Comparison of ENCODE assay signal across 8 cellular contexts in the genomic region with DNA sequence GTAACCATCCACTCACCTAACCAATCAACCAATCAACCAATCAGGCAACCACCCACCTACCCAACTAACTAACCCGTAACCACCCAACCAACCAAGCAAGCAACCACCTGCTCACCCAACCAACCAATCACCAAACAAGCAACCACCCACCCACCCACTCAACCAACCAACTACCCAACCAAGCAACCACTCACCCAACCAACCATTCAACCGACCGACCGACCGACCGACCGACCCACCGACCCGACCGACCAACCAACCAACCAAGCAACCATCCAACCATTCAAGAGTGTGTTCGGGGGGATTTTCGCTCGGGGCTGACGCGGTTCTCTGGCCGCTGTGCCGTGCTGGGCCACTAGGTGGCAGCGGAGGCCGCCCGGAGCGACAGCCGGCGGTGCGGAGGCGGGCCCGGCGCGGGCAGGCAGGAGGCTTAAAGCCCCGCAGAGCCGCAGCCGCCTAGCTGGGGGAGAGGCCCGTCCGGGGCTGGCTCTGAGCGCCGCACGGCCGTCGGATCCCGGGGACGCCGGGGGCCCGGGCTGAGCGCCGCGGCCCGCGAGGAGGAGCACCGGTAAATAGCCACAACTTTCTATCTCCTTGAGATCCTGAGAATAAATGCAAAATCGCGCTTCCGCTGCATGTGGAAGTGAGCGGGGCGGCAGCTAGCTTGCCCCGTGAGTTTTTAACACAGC. TPM values are rescaled to one million over a fixed set of nuclear protein-coding genes. Genes with fewer than 3 reads are reported as not detected.
A peak's percentile ranks its signal among the peaks of the same experiment; 100 is the strongest.
DNase-seq lines count a peak whose midpoint lies in the region; ATAC-seq and TF ChIP-seq lines count a peak whose summit lies in the region.

A gene (plus strand): TSS at position 443 of the 689 bp plus-strand sequence. CDS start 1,617 bp downstream, outside the sequence.

- peaks cover 0 to 6% (median 2%) of the 10 kb centered on the region in 3 donors for H3K4me1 Mint-ChIP-seq in CD8-positive, alpha-beta memory T cell
- H3K4me1 Mint-ChIP-seq in glutamatergic neuron (ENCODE audit: low read depth, unreplicated experiment), result no peaks in the 10 kb centered on the region

- H3K9me3 Mint-ChIP-seq in CD8-positive, alpha-beta memory T cell, result no peaks in the 10 kb centered on the region
- H3K9me3 Mint-ChIP-seq in glutamatergic neuron (ENCODE audit: unreplicated experiment), result peaks cover 3% of the 10 kb centered on the region

- H3K27me3 ChIP-seq in CD8-positive, alpha-beta memory T cell (ENCODE audit: insufficient read depth, low read length, poor library complexity, severe bottlenecking), result peaks cover 5% of the 10 kb centered on the region
- H3K27me3 ChIP-seq in transverse colon, result peaks cover 32% of the 10 kb centered on the region

- POLR2A ChIA-PET in CD8-positive, alpha-beta memory T cell (lab: Charles Lee), result no interaction called here

- TF ChIP-seq CTCF in glutamatergic neuron (IDR thresholded peaks at IDR 0.05; ENCODE audit: partially characterized antibody, unreplicated experiment) (peak; percentile 87), transverse colon (IDR thresholded peaks at IDR 0.05) (peak; percentile 74 to 94 (median 88))

- CTCF ChIA-PET in CD8-positive, alpha-beta memory T cell (lab: Charles Lee), result interaction anchor here (0.7 to 2.2 kb wide), 8 partner anchors 9 to 573 kb away, joined by 3 to 28 read pairs (median 4); no protein-coding TSS in a partner anchor

- in situ Hi-C loops in SK-MEL-5 (cut with HindIII; ENCODE audit: low pct_unique_long_range_greater_than_20kb, low sequenced_read_pairs), result no loop called here
- in situ Hi-C loops in transverse colon (cut with MboI; ENCODE audit: low pct_ligation_motif_present in 1 of 4, low pct_unique_long_range_greater_than_20kb in 1 of 4, low sequenced_read_pairs in 3 of 4), result loop anchor here in 1 of 4 donors (10.0 kb wide), 1 partner anchor 261 kb away; no protein-coding TSS in a partner anchor

- ATAC-seq in GM19438 (IDR thresholded peaks at IDR 0.05; ENCODE audit: low read depth, unreplicated experiment), result peak; percentile 89
- peak; percentile 62 for ATAC-seq in HG03558 (IDR thresholded peaks at IDR 0.05; ENCODE audit: extremely low read depth, unreplicated experiment)

- no peak for TF ChIP-seq EP300 in transverse colon (IDR thresholded peaks at IDR 0.05; ENCODE audit: low read depth)

- no peaks in the 10 kb centered on the region for H3K9me3 ChIP-seq in CD8-positive, alpha-beta memory T cell (ENCODE audit: low read length)
- H3K9me3 ChIP-seq in transverse colon, result no peaks in the 10 kb centered on the region

- H3K4me3 Mint-ChIP-seq in CD8-positive, alpha-beta memory T cell, result peak within 1 kb of the TSS in 6 of 7 donors; percentile 32 to 70 (median 58)
- peak within 1 kb of the TSS; percentile 38 for H3K4me3 Mint-ChIP-seq in glutamatergic neuron (ENCODE audit: unreplicated experiment)

- H3K27ac Mint-ChIP-seq in CD8-positive, alpha-beta memory T cell, result peak within 1 kb of the TSS in 1 of 8 donors; percentile 3
- H3K27ac Mint-ChIP-seq in glutamatergic neuron (ENCODE audit: unreplicated experiment), result no peak within 1 kb of the TSS

- no peak within 1 kb of the TSS for H3K27ac ChIP-seq in CD8-positive, alpha-beta memory T cell (ENCODE audit: low read depth, low read length)
- no peak within 1 kb of the TSS for H3K27ac ChIP-seq in transverse colon

- WGBS in transverse colon (ENCODE audit: low coverage in 1 of 2), 2 donors, result 5 to 11% methylated on average over 7 to 50 of the region's 54 CpGs

- TF ChIP-seq POLR2A in transverse colon (IDR thresholded peaks at IDR 0.05), result no peak

- no peak within 1 kb of the TSS for H3K4me3 ChIP-seq in CD8-positive, alpha-beta memory T cell (ENCODE audit: low read length)
- peak within 1 kb of the TSS in 3 of 4 donors; percentile 21 to 54 (median 40) for H3K4me3 ChIP-seq in transverse colon

- H3K36me3 ChIP-seq in CD8-positive, alpha-beta memory T cell (ENCODE audit: insufficient read depth, low read length), result no peaks in the 10 kb centered on the region
- no peaks in the 10 kb centered on the region for H3K36me3 ChIP-seq in transverse colon

- DNase-seq in CD8-positive, alpha-beta memory T cell, result peak; percentile 54 to 74 (median 62)
- DNase-seq in SK-MEL-5 (ENCODE audit: low read depth, low spot score) (peak; percentile 54), glutamatergic neuron (peak; percentile 89), pons (ENCODE audit: low spot score) (peak; percentile 34), transverse colon (peak; percentile 61)
- DNase-seq in activated naive CD4-positive, alpha-beta T cell (lab: John Stamatoyannopoulos, UW), result peak; percentile 34 to 71 (median 46)

- intact Hi-C loops in transverse colon (cut with DNase I; ENCODE audit: low total_unique reads), result loop anchor here (5.0 kb wide), 1 partner anchor 263 kb away; no protein-coding TSS in a partner anchor

- no peaks in the 10 kb centered on the region for H3K36me3 Mint-ChIP-seq in CD8-positive, alpha-beta memory T cell
- H3K36me3 Mint-ChIP-seq in glutamatergic neuron (ENCODE audit: unreplicated experiment), result peaks cover 5% of the 10 kb centered on the region

- H3K27me3 Mint-ChIP-seq in CD8-positive, alpha-beta memory T cell, result peaks cover 23 to 42% of the 10 kb centered on the region in 2 donors
- H3K27me3 Mint-ChIP-seq in glutamatergic neuron (ENCODE audit: unreplicated experiment), result peaks cover 2% of the 10 kb centered on the region

- peaks cover 4% of the 10 kb centered on the region for H3K4me1 ChIP-seq in CD8-positive, alpha-beta memory T cell (ENCODE audit: insufficient read depth, low read length)
- peaks cover 0 to 4% (median 0%) of the 10 kb centered on the region in 4 donors for H3K4me1 ChIP-seq in transverse colon

RNA-seq across cellular contexts. Expression of the gene that starts here (rescaled TPM):
- not detected for total RNA-seq in CD8-positive, alpha-beta memory T cell
- polyA plus RNA-seq in CD8-positive, alpha-beta memory T cell, result not detected
- total RNA-seq in SK-MEL-5 (2014; rRNA removed; shearing (Covaris generic)), result not detected in 2 replicates
- polyA plus RNA-seq in SK-MEL-5 (2015; cell fraction: cytosol; rRNA removed), result not detected in 2 replicates
- not detected in 2 replicates for polyA plus RNA-seq in SK-MEL-5 (2015; cell fraction: nucleus; rRNA removed)
- not detected for total RNA-seq in glutamatergic neuron (ENCODE audit: unreplicated experiment)
- not detected for total RNA-seq in transverse colon

Comparison
In these comparisons a context has a peak if more than half of its experiments do, and no peak if none do; other contexts are left out.
1. Peak in DNase-seq in CD8-positive, alpha-beta memory T cell; RNA of the gene not detected or under 1 TPM.
2. Peak in DNase-seq in SK-MEL-5; RNA of the gene not detected or under 1 TPM.
3. Peak in DNase-seq in glutamatergic neuron; RNA of the gene not detected or under 1 TPM.
4. Peak in DNase-seq and H3K4me3 ChIP-seq in transverse colon; RNA of the gene not detected or under 1 TPM.
5. DNase-seq: peak in every context shown above with its lines; median percentile 89 in glutamatergic neuron; 62 in CD8-positive, alpha-beta memory T cell; 61 in transverse colon; 54 in SK-MEL-5; 46 in activated naive CD4-positive, alpha-beta T cell; 34 in pons.